In genomic region chr10:13550813-13551212, GRCh38 we compare ENCODE assay signal across 34 cellular contexts. TPM values are rescaled to one million over a fixed set of nuclear protein-coding genes. Genes with fewer than 3 reads are reported as not detected.
"Had no signal": no experiment of that assay in that cellular context is flagged by ENCODE, and none has a peak within 500 bp of the region (broad histone marks: within the 10 kb centered on the region; RNA-seq: fewer than 3 reads in every experiment).

No MANE protein-coding gene starts in this region.

- H3K27ac ChIP-seq: adrenal gland, ascending aorta, body of pancreas, brain microvascular endothelial cell, breast epithelium, cardiac muscle cell had no signal

- H3K36me3 ChIP-seq: adrenal gland, ascending aorta, brain microvascular endothelial cell, breast epithelium, cardiac muscle cell had no signal

- H3K9me3 ChIP-seq: adrenal gland, body of pancreas had no signal

- DNase-seq: activated effector memory CD4-positive, alpha-beta T cell treated with anti-CD3 and anti-CD28 coated beads, Interleukin-2, amount 50 U/mL, for 16 hours; activated effector memory CD4-positive, alpha-beta T cell treated with Interleukin-2 at 50 U/mL for 16 hours; activated gamma-delta T cell; activated gamma-delta T cell treated with Interleukin-2 at 50 U/mL for 16 hours; activated naive CD4-positive, alpha-beta T cell; activated naive CD4-positive, alpha-beta T cell treated with anti-CD3 and anti-CD28 coated beads for 36 hours; activated naive CD4-positive, alpha-beta T cell treated with anti-CD3 and anti-CD28 coated beads, Interleukin-2, amount 10 ng/mL, durations not matched to agents 7 days and 5 days; activated naive CD4-positive, alpha-beta T cell treated with anti-CD3 and anti-CD28 coated beads, Interleukin-2, amount 50 U/mL, for 16 hours; activated naive CD4-positive, alpha-beta T cell treated with Interleukin-2 at 50 U/mL for 16 hours; activated naive CD8-positive, alpha-beta T cell treated with anti-CD3 and anti-CD28 coated beads for 36 hours; activated naive CD8-positive, alpha-beta T cell treated with anti-CD3 and anti-CD28 coated beads, Interleukin-2, amount 10 ng/mL, durations not matched to agents 7 days and 5 days; activated naive CD8-positive, alpha-beta T cell treated with anti-CD3 and anti-CD28 coated beads, Interleukin-2, amount 50 U/mL, for 24 hours; activated T-cell treated with anti-CD3 and anti-CD28 coated beads, Interleukin-2, amount 50 U/mL, for 1 hour; activated T-cell treated with anti-CD3 and anti-CD28 coated beads, Interleukin-2, amount 50 U/mL, for 24 hours; activated T-cell treated with anti-CD3 and anti-CD28 coated beads, Interleukin-2, amount 50 U/mL, for 4 hours; activated T-cell treated with anti-CD3 and anti-CD28 coated beads, Interleukin-2, amount 50 U/mL, for 48 hours; activated T-cell treated with anti-CD3 and anti-CD28 coated beads, Interleukin-2, amount 50 U/mL, for 72 hours; adrenal gland; amniotic stem cell; amygdala; anterior cingulate cortex; aorta; body of pancreas; brain microvascular endothelial cell; caudate nucleus; central memory CD4-positive, alpha-beta T cell; cerebellar nuclear complex had no signal

- H3K4me3 ChIP-seq: adrenal gland, ascending aorta, body of pancreas, breast epithelium, cardiac muscle cell had no signal

- H3K27me3 ChIP-seq: adrenal gland, ascending aorta, body of pancreas, brain microvascular endothelial cell, breast epithelium, cardiac muscle cell had no signal

- H3K4me1 ChIP-seq: adrenal gland, ascending aorta, breast epithelium had no signal

RNA-seq across cellular contexts. Expression of gene BEND7, which starts 22.0 kb away (rescaled TPM):
- total RNA-seq: activated naive CD4-positive, alpha-beta T cell treated with anti-CD3 and anti-CD28 coated beads for 36 hours; activated naive CD4-positive, alpha-beta T cell treated with anti-CD3 and anti-CD28 coated beads, Interleukin-2, amount 50 U/mL, for 72 hours; activated naive CD8-positive, alpha-beta T cell treated with anti-CD3 and anti-CD28 coated beads for 36 hours; activated naive CD8-positive, alpha-beta T cell treated with anti-CD3 and anti-CD28 coated beads, Interleukin-2, amount 10 ng/mL, durations not matched to agents 7 days and 5 days; activated T-helper 1 cell treated with anti-CD3 and anti-CD28 coated beads, Interleukin-12 subunit alpha, Interleukin-12 subunit beta, Interleukin-2, Interleukin-4 antibody, amounts not matched to agents 30 ng/mL and 10 ng/mL and 1 ng/mL, durations not matched to agents 14 hours and 24 hours and 36 hours; activated T-helper 17 cell treated with anti-CD3 and anti-CD28 coated beads, Interleukin-2, amount 50 U/mL, for 72 hours; activated T-helper 2 cell treated with anti-CD3 and anti-CD28 coated beads, Interferon-gamma antibody, Interleukin-2, Interleukin-4, amounts not matched to agents 10 μg/mL and 5 μg/mL and 100 μg/mL, durations not matched to agents 14 hours and 24 hours and 36 hours had no signal
